Comparison of ENCODE assay signal across 23 cellular contexts in the genomic region with DNA sequence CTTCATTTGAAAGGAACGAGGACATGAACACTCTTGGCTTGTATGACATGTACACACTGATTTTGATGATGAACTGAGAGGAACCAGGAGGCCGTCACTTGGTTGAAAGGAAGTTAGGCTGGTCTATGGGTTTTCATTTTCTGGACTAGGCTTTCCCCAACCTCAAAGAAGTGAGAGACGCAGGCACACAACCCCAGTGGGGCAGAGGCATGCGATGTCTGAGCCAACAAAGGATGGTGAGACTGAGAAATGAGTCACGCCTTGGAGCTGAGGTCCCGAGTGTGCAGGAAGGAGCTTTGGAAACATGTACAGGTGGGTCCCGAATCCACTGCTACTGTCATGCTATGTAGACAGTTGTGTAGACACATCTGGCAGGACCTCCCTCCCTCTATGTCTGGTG.
A peak's percentile ranks its signal among the peaks of the same experiment; 100 is the strongest.
DNase-seq lines count a peak whose midpoint lies in the region; ATAC-seq and TF ChIP-seq lines count a peak whose summit lies in the region.
"Had no signal": no experiment of that assay in that cellular context is flagged by ENCODE, and none has a peak within 500 bp of the region (broad histone marks: within the 10 kb centered on the region; RNA-seq: fewer than 3 reads in every experiment).

No MANE protein-coding gene starts in this region.

- H3K36me3 ChIP-seq in RWPE2 (ENCODE audit: low read depth), result peaks cover 27% of the 10 kb centered on the region
- H3K36me3 ChIP-seq: uterus had no signal

- H3K27ac ChIP-seq in RWPE2 (ENCODE audit: poor library complexity, severe bottlenecking), result no peak overlapping the region
- H3K27ac ChIP-seq: breast epithelium, C4-2B, coronary artery, esophagus squamous epithelium, gastrocnemius medialis, hepatocyte, uterus had no signal

- H3K4me1 Mint-ChIP-seq in stimulated activated effector memory CD8-positive, alpha-beta T cell treated with anti-CD3 and anti-CD28 coated beads, Interleukin-12 subunit alpha, Interleukin-12 subunit beta, amount 100 ng/mL, for 72 hours, result no peaks in the 10 kb centered on the region

- DNase-seq in RWPE2 (ENCODE audit: low spot score) (no peak), DMS53 treated with DMSO at 0.1 percent for 48 hours (lab: John Stamatoyannopoulos, UW; ENCODE audit: unreplicated experiment) (no peak), HPDE6-E6E7 (ENCODE audit: extremely low spot score) (no peak), DMS153 treated with DMSO at 0.1 percent for 48 hours (lab: John Stamatoyannopoulos, UW; ENCODE audit: unreplicated experiment) (no peak)
- DNase-seq in stimulated activated effector memory CD8-positive, alpha-beta T cell treated with anti-CD3 and anti-CD28 coated beads, Interleukin-12 subunit alpha, Interleukin-12 subunit beta, amount 100 ng/mL, for 72 hours (ENCODE audit: low spot score in 2 of 2), result no peak
- DNase-seq: activated B cell treated with CpG ODN at 0.5 μM for 24 hours; activated effector memory CD4-positive, alpha-beta T cell treated with anti-CD3 and anti-CD28 coated beads, Interleukin-2, amount 50 U/mL, for 16 hours; EL; esophagus squamous epithelium; gastrocnemius medialis; NCI-H1105; NCI-H2029; nucleus accumbens; T-helper 9 cell; uterus had no signal

- no peaks in the 10 kb centered on the region for H3K4me1 ChIP-seq in RWPE2 (ENCODE audit: insufficient read depth, poor library complexity, severe bottlenecking)
- H3K4me1 ChIP-seq: breast epithelium, esophagus squamous epithelium, uterus had no signal

- ATAC-seq in GM18511 (IDR thresholded peaks at IDR 0.05; ENCODE audit: unreplicated experiment) (peak; percentile 49), GM21447 (IDR thresholded peaks at IDR 0.05; ENCODE audit: unreplicated experiment) (peak; percentile 47), RWPE2 (ENCODE audit: low read depth) (peak; percentile 13; the same call in 1 of the 3 replicates)
- peak; percentile 37 for ATAC-seq in stimulated activated effector memory CD8-positive, alpha-beta T cell treated with anti-CD3 and anti-CD28 coated beads, Interleukin-12 subunit alpha, Interleukin-12 subunit beta, amount 100 ng/mL, for 72 hours
- ATAC-seq: gastrocnemius medialis, left lobe of liver had no signal

- no peak overlapping the region for H3K27ac Mint-ChIP-seq in stimulated activated effector memory CD8-positive, alpha-beta T cell treated with anti-CD3 and anti-CD28 coated beads, Interleukin-12 subunit alpha, Interleukin-12 subunit beta, amount 100 ng/mL, for 72 hours
- H3K27ac Mint-ChIP-seq: endodermal cell had no signal

- no peaks in the 10 kb centered on the region for H3K9me3 ChIP-seq in RWPE2 (ENCODE audit: severe bottlenecking)
- H3K9me3 ChIP-seq: breast epithelium, esophagus squamous epithelium, gastrocnemius medialis, uterus had no signal

- no peaks in the 10 kb centered on the region for H3K9me3 Mint-ChIP-seq in stimulated activated effector memory CD8-positive, alpha-beta T cell treated with anti-CD3 and anti-CD28 coated beads, Interleukin-12 subunit alpha, Interleukin-12 subunit beta, amount 100 ng/mL, for 72 hours
- H3K9me3 Mint-ChIP-seq: activated B cell treated with CpG ODN at 0.5 μM for 24 hours, endodermal cell had no signal

- peaks cover 54% of the 10 kb centered on the region for H3K36me3 Mint-ChIP-seq in stimulated activated effector memory CD8-positive, alpha-beta T cell treated with anti-CD3 and anti-CD28 coated beads, Interleukin-12 subunit alpha, Interleukin-12 subunit beta, amount 100 ng/mL, for 72 hours

- TF ChIP-seq CTCF in RWPE2 (IDR thresholded peaks at IDR 0.05; ENCODE audit: poor library complexity, severe bottlenecking), result no peak

- no peak overlapping the region for H3K4me3 Mint-ChIP-seq in stimulated activated effector memory CD8-positive, alpha-beta T cell treated with anti-CD3 and anti-CD28 coated beads, Interleukin-12 subunit alpha, Interleukin-12 subunit beta, amount 100 ng/mL, for 72 hours
- H3K4me3 Mint-ChIP-seq: activated B cell treated with CpG ODN at 0.5 μM for 24 hours, endodermal cell had no signal

- H3K4me3 ChIP-seq in RWPE2 (ENCODE audit: severe bottlenecking), result no peak overlapping the region
- H3K4me3 ChIP-seq: breast epithelium, coronary artery, esophagus squamous epithelium, gastrocnemius medialis, hepatocyte, uterus had no signal

- H3K27me3 ChIP-seq in RWPE2 (ENCODE audit: insufficient read depth, poor library complexity, severe bottlenecking), result no peaks in the 10 kb centered on the region
- H3K27me3 ChIP-seq: breast epithelium, esophagus squamous epithelium, gastrocnemius medialis, hepatocyte, uterus had no signal
